Comparison of ENCODE assay signal across 26 cellular contexts in genomic region chrX:121102101-121102500, GRCh38.
"Had no signal": no experiment of that assay in that cellular context is flagged by ENCODE, and none has a peak within 500 bp of the region (broad histone marks: within the 10 kb centered on the region; RNA-seq: fewer than 3 reads in every experiment).

No MANE protein-coding gene starts in this region.

- H3K4me2 ChIP-seq: hepatocyte had no signal

- H3K36me3 Mint-ChIP-seq: immature natural killer cell; mesothelial cell of epicardium; naive B cell; naive thymus-derived CD8-positive, alpha-beta T cell had no signal

- H3K9me3 Mint-ChIP-seq: immature natural killer cell; naive thymus-derived CD8-positive, alpha-beta T cell had no signal

- H3K4me3 ChIP-seq: coronary artery, dorsolateral prefrontal cortex, esophagus muscularis mucosa, gastroesophageal sphincter, heart left ventricle, hepatocyte, lower lobe of right lung, mucosa of descending colon had no signal

- H3K27ac Mint-ChIP-seq: immature natural killer cell; mesothelial cell of epicardium; naive B cell; naive thymus-derived CD8-positive, alpha-beta T cell had no signal

- H3K4me1 Mint-ChIP-seq: immature natural killer cell; mesothelial cell of epicardium; naive B cell; naive thymus-derived CD8-positive, alpha-beta T cell had no signal

- H3K79me2 ChIP-seq: hepatocyte had no signal

- H3K4me3 Mint-ChIP-seq: immature natural killer cell; mesothelial cell of epicardium; naive B cell; naive thymus-derived CD8-positive, alpha-beta T cell had no signal

- H3K27me3 ChIP-seq: esophagus muscularis mucosa, foreskin keratinocyte, gastroesophageal sphincter, heart left ventricle, hepatocyte had no signal

- H3K27ac ChIP-seq: coronary artery, esophagus muscularis mucosa, foreskin keratinocyte, gastroesophageal sphincter, heart left ventricle, hepatocyte, lower lobe of right lung had no signal

- FAIRE-seq: endothelial cell of umbilical vein, frontal cortex, kidney had no signal

- H2AFZ ChIP-seq: hepatocyte had no signal

- ATAC-seq: foreskin keratinocyte; gastroesophageal sphincter; heart left ventricle; left colon; left lobe of liver; left ventricle myocardium superior; lower lobe of right lung; mucosa of descending colon; naive thymus-derived CD8-positive, alpha-beta T cell had no signal

- H3K36me3 ChIP-seq: esophagus muscularis mucosa, gastroesophageal sphincter, heart left ventricle, lower lobe of right lung had no signal

- H3K4me1 ChIP-seq: esophagus muscularis mucosa, foreskin keratinocyte, gastroesophageal sphincter, heart left ventricle, lower lobe of right lung had no signal

- H3K9me3 ChIP-seq: esophagus muscularis mucosa, gastroesophageal sphincter, heart left ventricle, lower lobe of right lung, mucosa of descending colon had no signal

- DNase-seq: dermis blood vessel endothelial cell; dorsolateral prefrontal cortex; effector CD4-positive, alpha-beta T cell; effector memory CD4-positive, alpha-beta T cell; foreskin keratinocyte; heart left ventricle; hypothalamus; immature natural killer cell; islet precursor cell; kidney; kidney glomerular epithelial cell; left colon; left ventricle myocardium superior; lower lobe of right lung; mesenchymal stem cell; mucosa of descending colon; naive B cell; naive thymus-derived CD8-positive, alpha-beta T cell had no signal
